ENCODE assay signal across 8 cellular contexts in the genomic region with DNA sequence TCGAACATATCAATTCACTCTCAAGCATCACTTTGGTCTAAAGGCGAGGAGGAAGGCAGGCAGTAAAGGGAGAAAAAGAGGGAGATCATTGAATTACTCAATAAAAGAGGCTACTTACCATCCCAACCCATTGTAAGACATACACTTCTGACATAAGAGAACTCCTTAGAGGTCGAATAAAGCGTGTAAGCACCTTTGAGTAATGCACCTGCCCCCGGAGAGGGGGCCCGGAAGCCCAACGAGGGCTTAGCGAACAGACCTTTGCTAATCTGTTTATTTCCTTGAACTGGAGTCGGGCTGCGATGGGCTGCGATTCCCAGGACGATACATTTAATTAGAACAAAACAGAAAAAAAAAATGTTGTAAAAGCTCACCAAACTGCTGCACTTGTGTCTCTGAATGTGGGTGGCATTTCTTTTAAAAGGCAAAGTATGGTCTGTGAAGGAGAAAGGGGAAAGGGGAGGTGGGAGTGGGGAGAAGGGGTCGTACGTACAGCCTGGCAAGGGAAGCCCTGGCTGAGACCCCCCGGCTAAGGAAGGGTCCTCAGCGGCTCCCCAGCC. TPM values are rescaled to one million over a fixed set of nuclear protein-coding genes. Genes with fewer than 3 reads are reported as not detected.
A peak's percentile ranks its signal among the peaks of the same experiment; 100 is the strongest.
DNase-seq lines count a peak whose midpoint lies in the region; ATAC-seq and TF ChIP-seq lines count a peak whose summit lies in the region.

No MANE protein-coding gene starts in this region.

- H3K9me3 Mint-ChIP-seq in chondrocyte (ENCODE audit: low read depth): no peaks in the 10 kb centered on the region

- peaks cover 14% of the 10 kb centered on the region for H3K36me3 Mint-ChIP-seq in chondrocyte (ENCODE audit: low read depth)

- peak overlapping the region; percentile 98 to 99 for H3K27ac ChIP-seq in tibial artery

- H3K27ac Mint-ChIP-seq in chondrocyte (ENCODE audit: unreplicated experiment): peak overlapping the region; percentile 98

- intact Hi-C loops in tibial artery (cut with DNase I; ENCODE audit: low total_unique reads): no loop called here

- peaks cover 58% of the 10 kb centered on the region for H3K4me1 Mint-ChIP-seq in chondrocyte (ENCODE audit: low read depth)

- H3K4me1 ChIP-seq in mucosa of stomach (ENCODE audit: control insufficient read depth, insufficient read depth, low read length) (peaks cover 52% of the 10 kb centered on the region), tibial artery (peaks cover 0 to 52% (median 31%) of the 10 kb centered on the region in 4 donors)

- H3K27me3 ChIP-seq in mucosa of stomach (ENCODE audit: control insufficient read depth, insufficient read depth, low read length) (no peaks in the 10 kb centered on the region), tibial artery (no peaks in the 10 kb centered on the region)

- DNase-seq in NCI-H510A treated with DMSO at 0.1 percent for 48 hours (lab: John Stamatoyannopoulos, UW): peak; percentile 15
- no peak for DNase-seq in NCI-H510A (lab: John Stamatoyannopoulos, UW)
- peak; percentile 31 for DNase-seq in UCSD-AML1 (lab: John Stamatoyannopoulos, UW; ENCODE audit: unreplicated experiment)
- no peak for DNase-seq in chondrocyte (ENCODE audit: low spot score)
- DNase-seq in tibial artery: no peak
- no peak for DNase-seq in NCI-H146 treated with DMSO at 0.1 percent for 48 hours (lab: John Stamatoyannopoulos, UW; ENCODE audit: unreplicated experiment)

- no peak for ATAC-seq in HG03521 (IDR thresholded peaks at IDR 0.05; ENCODE audit: unreplicated experiment)

- H3K27me3 Mint-ChIP-seq in chondrocyte (ENCODE audit: low read depth): no peaks in the 10 kb centered on the region

- H3K9me3 ChIP-seq in mucosa of stomach (ENCODE audit: control insufficient read depth, low read length) (no peaks in the 10 kb centered on the region), tibial artery (no peaks in the 10 kb centered on the region)

- H3K4me3 ChIP-seq in mucosa of stomach (ENCODE audit: low read length) (peak overlapping the region; percentile 99), tibial artery (peak overlapping the region; percentile 83 to 88)

- peak overlapping the region; percentile 96 for H3K4me3 Mint-ChIP-seq in chondrocyte (ENCODE audit: unreplicated experiment)

- peak overlapping the region; percentile 100 for H3K9ac ChIP-seq in mucosa of stomach (ENCODE audit: low read length)

- TF ChIP-seq CTCF in chondrocyte (IDR thresholded peaks at IDR 0.05): no peak
- no peak for TF ChIP-seq CTCF in tibial artery (IDR thresholded peaks at IDR 0.05)

- H3K36me3 ChIP-seq in mucosa of stomach (ENCODE audit: control insufficient read depth, insufficient read depth, low read length) (peaks cover 5% of the 10 kb centered on the region), tibial artery (no peaks in the 10 kb centered on the region)

RNA-seq across cellular contexts. Expression of gene ZC3H4, which starts 3.0 kb away (rescaled TPM):
- total RNA-seq in chondrocyte: 43.5 to 54.2 TPM (median 46.2 TPM) in 3 replicates

RNA-seq across cellular contexts. Expression of gene SAE1, which starts 20.0 kb away (rescaled TPM):
- 91.2 to 107 TPM (median 95.7 TPM) in 3 replicates for total RNA-seq in chondrocyte

Comparison
In these comparisons a context has a peak if more than half of its experiments do, and no peak if none do; other contexts are left out.
1. DNase-seq: peak in NCI-H510A treated with DMSO at 0.1 percent for 48 hours (single experiment) and UCSD-AML1 (single experiment); none in NCI-H510A (single experiment), chondrocyte (single experiment), tibial artery (0 of 2) and NCI-H146 treated with DMSO at 0.1 percent for 48 hours (single experiment).